In genomic region chr6:145734486-145735355, GRCh38 we compare ENCODE assay signal across 8 cellular contexts. TPM values are rescaled to one million over a fixed set of nuclear protein-coding genes. Genes with fewer than 3 reads are reported as not detected.
DNase-seq lines count a peak whose midpoint lies in the region; ATAC-seq and TF ChIP-seq lines count a peak whose summit lies in the region.

No MANE protein-coding gene starts in this region.

- H3K27ac Mint-ChIP-seq in GM23338 (peak overlapping the region; percentile 97), nephron progenitor cell (peak overlapping the region; percentile 98)
- peak overlapping the region; percentile 98 to 99 for H3K27ac Mint-ChIP-seq in stimulated activated naive CD8-positive, alpha-beta T cell treated with anti-CD3 and anti-CD28 coated beads, Interleukin-15, amount 100 ng/mL, for 72 hours

- peak overlapping the region; percentile 55 for H3K4me2 ChIP-seq in DND-41 (ENCODE audit: insufficient read depth, low read length)
- peak overlapping the region; percentile 78 for H3K4me2 ChIP-seq in GM23338
- peak overlapping the region; percentile 91 for H3K4me2 ChIP-seq in Karpas-422 (ENCODE audit: low read depth, low read length, poor library complexity, severe bottlenecking)

- peaks cover 14% of the 10 kb centered on the region for H3K4me1 Mint-ChIP-seq in GM23338
- H3K4me1 Mint-ChIP-seq in nephron progenitor cell = peaks cover 54% of the 10 kb centered on the region
- H3K4me1 Mint-ChIP-seq in stimulated activated naive CD8-positive, alpha-beta T cell treated with anti-CD3 and anti-CD28 coated beads, Interleukin-15, amount 100 ng/mL, for 72 hours = peaks cover 18% of the 10 kb centered on the region

- H3K4me3 ChIP-seq in DND-41 (ENCODE audit: low read depth in 1 of 2, low read length in 2 of 2) = peak overlapping the region; percentile 63 to 80
- peak overlapping the region; percentile 61 for H3K4me3 ChIP-seq in GM23338
- peak overlapping the region; percentile 82 for H3K4me3 ChIP-seq in Karpas-422 (ENCODE audit: low read length)
- H3K4me3 ChIP-seq in fibroblast of the aortic adventitia (ENCODE audit: low read depth, low read length) = peak overlapping the region; percentile 73

- ATAC-seq in DND-41 (ENCODE audit: insufficient read depth, low read depth) (peak; percentile 82), GM23338 (peak; percentile 86)
- peak; percentile 77 for ATAC-seq in stimulated activated naive CD8-positive, alpha-beta T cell treated with anti-CD3 and anti-CD28 coated beads, Interleukin-15, amount 100 ng/mL, for 72 hours

- H3K27me3 Mint-ChIP-seq in GM23338 (ENCODE audit: insufficient read depth, low read depth, poor library complexity) (peaks cover 4% of the 10 kb centered on the region), nephron progenitor cell (ENCODE audit: low read depth, poor library complexity) (no peaks in the 10 kb centered on the region)
- H3K27me3 Mint-ChIP-seq in stimulated activated naive CD8-positive, alpha-beta T cell treated with anti-CD3 and anti-CD28 coated beads, Interleukin-15, amount 100 ng/mL, for 72 hours = no peaks in the 10 kb centered on the region

- peaks cover 4% of the 10 kb centered on the region for H3K9me3 ChIP-seq in DND-41 (ENCODE audit: insufficient read depth, low read length, severe bottlenecking)
- H3K9me3 ChIP-seq in Karpas-422 (ENCODE audit: low read length) = no peaks in the 10 kb centered on the region

- H3K36me3 ChIP-seq in DND-41 (ENCODE audit: insufficient read depth, low read length) (no peaks in the 10 kb centered on the region), GM23338 (ENCODE audit: insufficient read depth) (no peaks in the 10 kb centered on the region), Karpas-422 (ENCODE audit: insufficient read depth, low read length) (no peaks in the 10 kb centered on the region)

- peak overlapping the region; percentile 91 for H3K27ac ChIP-seq in DND-41 (ENCODE audit: low read length)
- H3K27ac ChIP-seq in GM23338 (ENCODE audit: low read depth) = peak overlapping the region; percentile 91
- H3K27ac ChIP-seq in Karpas-422 (ENCODE audit: low read length) = peak overlapping the region; percentile 79; the same call in 1 of the 2 replicates

- no peaks in the 10 kb centered on the region for H3K27me3 ChIP-seq in DND-41 (ENCODE audit: insufficient read depth, low read length, poor library complexity)
- H3K27me3 ChIP-seq in GM23338 (ENCODE audit: insufficient read depth) = no peaks in the 10 kb centered on the region
- no peaks in the 10 kb centered on the region for H3K27me3 ChIP-seq in Karpas-422 (ENCODE audit: low read length)

- peaks cover 13% of the 10 kb centered on the region for H3K79me2 ChIP-seq in DND-41 (ENCODE audit: insufficient read depth, low read length)
- H3K79me2 ChIP-seq in GM23338 (replicated peaks; ENCODE audit: insufficient read depth) = 0 out of 2 replicates have a peak, but pooled peaks cover 9% of the 10 kb centered on the region
- H3K79me2 ChIP-seq in Karpas-422 (ENCODE audit: low read length) = no peaks in the 10 kb centered on the region

- H3K9ac ChIP-seq in DND-41 (ENCODE audit: low read depth, low read length) = peak overlapping the region; percentile 100
- H3K9ac ChIP-seq in Karpas-422 (ENCODE audit: low read length) = peak overlapping the region; percentile 77

- peaks cover 38% of the 10 kb centered on the region for H3K4me1 ChIP-seq in DND-41 (ENCODE audit: insufficient read depth, low read length)
- H3K4me1 ChIP-seq in GM23338 (ENCODE audit: insufficient read depth) = peaks cover 13% of the 10 kb centered on the region
- H3K4me1 ChIP-seq in Karpas-422 (ENCODE audit: low read length) = peaks cover 27% of the 10 kb centered on the region

- peak; percentile 85 for DNase-seq in DND-41
- peak; percentile 95 for DNase-seq in GM23338 (ENCODE audit: low spot score)
- peak; percentile 91 for DNase-seq in Karpas-422
- DNase-seq in RPMI7951 (ENCODE audit: low read depth) = peak; percentile 92
- peak; percentile 54 for DNase-seq in activated T-helper 9 cell treated with anti-CD3 and anti-CD28 coated beads, Interleukin-2, amount 50 U/mL, for 16 hours (ENCODE audit: low read depth)
- peak; percentile 80 for DNase-seq in fibroblast of the aortic adventitia (ENCODE audit: low read depth)
- DNase-seq in nephron progenitor cell = peak; percentile 91
- peak; percentile 73 to 83 for DNase-seq in stimulated activated naive CD8-positive, alpha-beta T cell treated with anti-CD3 and anti-CD28 coated beads, Interleukin-15, amount 100 ng/mL, for 72 hours

- H3K36me3 Mint-ChIP-seq in GM23338 (ENCODE audit: low read depth) (peaks cover 7% of the 10 kb centered on the region), nephron progenitor cell (ENCODE audit: low read depth) (peaks cover 24% of the 10 kb centered on the region)

- no peaks in the 10 kb centered on the region for H4K20me1 ChIP-seq in DND-41 (ENCODE audit: insufficient read depth, low read length)
- no peaks in the 10 kb centered on the region for H4K20me1 ChIP-seq in GM23338 (replicated peaks; ENCODE audit: insufficient read depth)
- H4K20me1 ChIP-seq in Karpas-422 (ENCODE audit: insufficient read depth, low read depth, low read length) = no peaks in the 10 kb centered on the region

- H3K4me3 Mint-ChIP-seq in GM23338 (peak overlapping the region; percentile 86), nephron progenitor cell (peak overlapping the region; percentile 86)
- peak overlapping the region; percentile 87 to 96 for H3K4me3 Mint-ChIP-seq in stimulated activated naive CD8-positive, alpha-beta T cell treated with anti-CD3 and anti-CD28 coated beads, Interleukin-15, amount 100 ng/mL, for 72 hours

- H3F3A ChIP-seq in GM23338 (replicated peaks; ENCODE audit: low read depth) = no peaks in the 10 kb centered on the region

- H3K9me3 Mint-ChIP-seq in GM23338 = peaks cover 6% of the 10 kb centered on the region
- peaks cover 24% of the 10 kb centered on the region for H3K9me3 Mint-ChIP-seq in nephron progenitor cell
- H3K9me3 Mint-ChIP-seq in stimulated activated naive CD8-positive, alpha-beta T cell treated with anti-CD3 and anti-CD28 coated beads, Interleukin-15, amount 100 ng/mL, for 72 hours = peaks cover 14 to 18% of the 10 kb centered on the region in 2 donors

- no peaks in the 10 kb centered on the region for H3K9me2 ChIP-seq in GM23338 (ENCODE audit: insufficient read depth)
- no peaks in the 10 kb centered on the region for H3K9me2 ChIP-seq in Karpas-422 (replicated peaks; ENCODE audit: insufficient read depth, low read length)

- peak overlapping the region; percentile 84 for H2AFZ ChIP-seq in DND-41 (ENCODE audit: low read depth, low read length)
- 0 out of 2 replicates have a peak overlapping the region, but pooled peaks have one; percentile 25 for H2AFZ ChIP-seq in GM23338
- peak overlapping the region; percentile 56; the same call in 1 of the 2 replicates for H2AFZ ChIP-seq in Karpas-422 (ENCODE audit: low read length)

- TF ChIP-seq CTCF in DND-41 (IDR thresholded peaks at IDR 0.05; ENCODE audit: borderline replicate concordance, extremely low read depth, low read length, poor library complexity, severe bottlenecking) (no peak), GM23338 (conservative IDR thresholded peaks at IDR 0.05; ENCODE audit: low read depth in 2 of 2) (no peak), fibroblast of the aortic adventitia (IDR thresholded peaks at IDR 0.05; ENCODE audit: insufficient read depth, low read length) (no peak), nephron progenitor cell (IDR thresholded peaks at IDR 0.05) (no peak)

TF ChIP-seq in GM23338, 12 proteins besides CTCF, POLR2A, EP300 and RAD21:
- TF ChIP-seq ETS1 (IDR thresholded peaks at IDR 0.05) (0 out of 2 replicates have a peak, but pooled peaks have one; percentile 7), ZNF331 (CRISPR knock-in tag; IDR thresholded peaks at IDR 0.05; ENCODE audit: low read depth) (no peak), CREB1 (CRISPR knock-in tag; IDR thresholded peaks at IDR 0.05; ENCODE audit: low read depth) (peak; percentile 88), POLR2AphosphoS5 (IDR thresholded peaks at IDR 0.05; ENCODE audit: low read depth) (peak; percentile 37)

RNA-seq across cellular contexts. Expression of gene EPM2A, which starts 0.6 kb away (rescaled TPM):
- 8.0 and 17.8 TPM in 2 replicates for total RNA-seq in GM23338 (2014; rRNA removed; shearing (Covaris generic))
- 3.5 and 3.7 TPM in 2 replicates for polyA plus RNA-seq in GM23338 (2016; fragmentation: Nextera tagmentation; extraction: Ambion mirVana)
- total RNA-seq in Karpas-422 (2014; rRNA removed; shearing (Covaris generic); ENCODE audit: low replicate concordance) = 10.1 and 10.5 TPM in 2 replicates
- 6.6 and 7.1 TPM in 2 replicates for total RNA-seq in RPMI7951 (2014; rRNA removed; shearing (Covaris generic))
- 7.2 and 8.0 TPM in 2 replicates for total RNA-seq in fibroblast of the aortic adventitia (ENCODE audit: low replicate concordance)

Comparison
In these comparisons a context has a peak if more than half of its experiments do, and no peak if none do; other contexts are left out.
1. Peak in every context shown above with its lines: DNase-seq, ATAC-seq, H3K4me3 ChIP-seq and H3K27ac ChIP-seq.
2. H2AFZ ChIP-seq: peak in every context shown above with its lines; median percentile 84 in DND-41; 56 in Karpas-422; 25 in GM23338.